ENCODE assay signal across 20 cellular contexts in genomic region chr3:184596233-184596632, GRCh38. TPM values are rescaled to one million over a fixed set of nuclear protein-coding genes. Genes with fewer than 3 reads are reported as not detected.
DNase-seq lines count a peak whose midpoint lies in the region; ATAC-seq, FAIRE-seq and TF ChIP-seq lines count a peak whose summit lies in the region.
"Had no signal": no experiment of that assay in that cellular context is flagged by ENCODE, and none has a peak within 500 bp of the region (broad histone marks: within the 10 kb centered on the region; RNA-seq: fewer than 3 reads in every experiment).

No MANE protein-coding gene starts in this region.

- H3K36me3 ChIP-seq in GM23338 (ENCODE audit: insufficient read depth) (no peaks in the 10 kb centered on the region), H1 (ENCODE audit: control insufficient read depth in 2 of 4, insufficient read depth in 4 of 4, low read length in 3 of 4) (no peaks in the 10 kb centered on the region), neuronal stem cell (replicated peaks in 1 of 2; ENCODE audit: control insufficient read depth in 2 of 2, insufficient read depth in 2 of 2, low read length in 2 of 2) (no peaks in the 10 kb centered on the region)
- H3K36me3 ChIP-seq: BE2C had no signal

- no peak overlapping the region for H4K91ac ChIP-seq in H1 (replicated peaks; ENCODE audit: insufficient read length, low read length)
- no peak overlapping the region for H4K91ac ChIP-seq in neuronal stem cell (ENCODE audit: low read depth, low read length, poor library complexity)

- 0 out of 2 replicates have a peak overlapping the region, but pooled peaks have one; percentile 29 for H2BK5ac ChIP-seq in H1 (ENCODE audit: low read depth, low read length)
- no peak overlapping the region for H2BK5ac ChIP-seq in neuronal stem cell (ENCODE audit: low read length)

- no peak for TF ChIP-seq RAD21 in H1 (IDR thresholded peaks at IDR 0.05 in 1 of 2, conservative IDR thresholded peaks at IDR 0.05 in 1 of 2; ENCODE audit: low read depth in 2 of 2, low read length in 2 of 2)

- H3K4ac ChIP-seq in H1 (replicated peaks; ENCODE audit: insufficient read length, low read depth, low read length) (peak overlapping the region; percentile 57), neuronal stem cell (ENCODE audit: low read length) (no peak overlapping the region)

- H3K9ac ChIP-seq in H1 (replicated peaks in 1 of 4; ENCODE audit: extremely low read depth in 1 of 4, low read depth in 3 of 4, low read length in 3 of 4), result no peak overlapping the region
- no peak overlapping the region for H3K9ac ChIP-seq in neuronal stem cell (ENCODE audit: low read depth, low read length, poor library complexity)

- H3K9me2 ChIP-seq in GM23338 (ENCODE audit: insufficient read depth), result no peaks in the 10 kb centered on the region

- H3K27ac ChIP-seq in GM23338 (ENCODE audit: low read depth) (no peak overlapping the region), H1 (ENCODE audit: low read depth, low read length) (no peak overlapping the region), neuronal stem cell (replicated peaks; ENCODE audit: low read length) (no peak overlapping the region)

- H3K4me2 ChIP-seq in GM23338, result peak overlapping the region; percentile 67
- no peak overlapping the region for H3K4me2 ChIP-seq in H1 (ENCODE audit: insufficient read depth in 1 of 2, low read depth in 2 of 2, low read length in 2 of 2)
- H3K4me2 ChIP-seq in neuronal stem cell (ENCODE audit: insufficient read depth, low read length, poor library complexity, severe bottlenecking), result no peak overlapping the region

- POLR2A ChIA-PET in H1 (lab: Charles Lee; ENCODE audit: partially characterized antibody), result interaction anchor here (1.9 kb wide), 1 partner anchor 13 kb away, joined by 7 read pairs; no protein-coding TSS in a partner anchor

- H3K18ac ChIP-seq in H1 (ENCODE audit: extremely low read depth, low read length) (no peak overlapping the region), neuronal stem cell (ENCODE audit: low read length) (peak overlapping the region; percentile 66)

- ATAC-seq in GM23338 (no peak), GM18502 (IDR thresholded peaks at IDR 0.05; ENCODE audit: poor library complexity, unreplicated experiment) (no peak)
- ATAC-seq: HepG2 had no signal

- H4K20me1 ChIP-seq in GM23338 (replicated peaks; ENCODE audit: insufficient read depth) (0 out of 2 replicates have a peak, but pooled peaks cover 6% of the 10 kb centered on the region), H1 (replicated peaks in 1 of 2; ENCODE audit: control insufficient read depth in 1 of 2, insufficient read depth in 2 of 2, low read length in 2 of 2) (peaks cover 2 to 4% of the 10 kb centered on the region in 2 experiments)

- CTCF ChIA-PET in H1 (lab: Charles Lee; ENCODE audit: partially characterized antibody), result interaction anchor here (1.0 kb wide), 1 partner anchor 37 kb away, joined by 3 read pairs; no protein-coding TSS in a partner anchor

- DNase-seq in GM23338 (ENCODE audit: low spot score) (no peak), H1 (ENCODE audit: low read depth in 1 of 2, low spot score in 2 of 2) (no peak), mesothelial cell of epicardium (ENCODE audit: low spot score in 2 of 2, unreplicated experiment in 2 of 2) (no peak), neuronal stem cell (ENCODE audit: low spot score) (no peak), DMS53 (lab: John Stamatoyannopoulos, UW) (no peak), glomerular visceral epithelial cell (ENCODE audit: extremely low spot score) (no peak), NCI-H226 (no peak)
- DNase-seq: ACHN; BE2C; CD4-positive, alpha-beta memory T cell; DMS153; GF-D8; HCEC 1CT; KG1 had no signal

- no peaks in the 10 kb centered on the region for H3K79me2 ChIP-seq in GM23338 (replicated peaks; ENCODE audit: insufficient read depth)
- H3K79me2 ChIP-seq in H1 (ENCODE audit: control insufficient read depth in 1 of 2, insufficient read depth in 2 of 2, low read length in 2 of 2), result no peaks in the 10 kb centered on the region

- WGBS in H1 (ENCODE audit: extremely low coverage in 1 of 2, insufficient coverage in 1 of 2, insufficient read length in 1 of 2, insufficient replicate concordance in 2 of 2, low coverage in 1 of 2, low lambda C conversion rate in 2 of 2, missing lambda C conversion rate in 1 of 2), 2 experiments, result 82% methylated on average over 5 of the region's 5 CpGs; no CpG with 5 or more reads in 1 of the 2 experiments
- WGBS in neuronal stem cell (ENCODE audit: extremely low coverage in 2 of 2, insufficient read length in 2 of 2, insufficient replicate concordance in 1 of 2), 2 donors, result no CpG with 5 or more reads among the region's 5 CpGs

- TF ChIP-seq CTCF in GM23338 (conservative IDR thresholded peaks at IDR 0.05; ENCODE audit: low read depth in 2 of 2) (no peak), H1 (IDR thresholded peaks at IDR 0.05; ENCODE audit: control extremely low read depth in 1 of 3, insufficient read depth in 1 of 3, low read depth in 1 of 3, low read length in 3 of 3) (no peak), mesothelial cell of epicardium (IDR thresholded peaks at IDR 0.05; ENCODE audit: unreplicated experiment) (no peak)

- no peak overlapping the region for H3K4me3 Mint-ChIP-seq in GM23338
- H3K4me3 Mint-ChIP-seq in mesothelial cell of epicardium, result no peak overlapping the region
- H3K4me3 Mint-ChIP-seq: CD14-positive monocyte; CD4-positive, alpha-beta memory T cell had no signal

- H3K27me3 ChIP-seq in GM23338 (ENCODE audit: insufficient read depth), result peaks cover 71% of the 10 kb centered on the region
- H3K27me3 ChIP-seq in H1 (replicated peaks in 1 of 4; ENCODE audit: control insufficient read depth in 3 of 4, extremely low read depth in 1 of 4, insufficient read depth in 3 of 4, low read length in 3 of 4), result peaks cover 12 to 42% (median 38%) of the 10 kb centered on the region in 4 experiments
- peaks cover 0 to 27% (median 6%) of the 10 kb centered on the region in 3 experiments for H3K27me3 ChIP-seq in neuronal stem cell (ENCODE audit: control insufficient read depth in 3 of 3, insufficient read depth in 3 of 3, low read depth in 1 of 3, low read length in 3 of 3)
- H3K27me3 ChIP-seq: BE2C had no signal

- H3K79me1 ChIP-seq in H1 (ENCODE audit: low read depth, low read length) (no peaks in the 10 kb centered on the region), neuronal stem cell (ENCODE audit: low read depth, low read length) (no peaks in the 10 kb centered on the region)

- no peaks in the 10 kb centered on the region for H3K23me2 ChIP-seq in H1 (ENCODE audit: low read depth, low read length)

- H2BK15ac ChIP-seq in H1 (ENCODE audit: low read length) (no peak overlapping the region), neuronal stem cell (ENCODE audit: low read length) (no peak overlapping the region)

- no peak overlapping the region for H3K56ac ChIP-seq in H1 (replicated peaks; ENCODE audit: insufficient read length, low read depth, low read length)

- no peaks in the 10 kb centered on the region for H3K9me3 ChIP-seq in H1 (ENCODE audit: insufficient read depth in 2 of 2, low read depth in 1 of 2, low read length in 1 of 2)
- H3K9me3 ChIP-seq in neuronal stem cell (replicated peaks in 1 of 2; ENCODE audit: control insufficient read depth in 2 of 2, insufficient read depth in 1 of 2, low read depth in 1 of 2, low read length in 2 of 2), result no peaks in the 10 kb centered on the region
- H3K9me3 ChIP-seq: BE2C had no signal

- H3K23ac ChIP-seq in H1 (ENCODE audit: insufficient read length), result no peak overlapping the region
- H3K23ac ChIP-seq in neuronal stem cell (ENCODE audit: low read depth, low read length, poor library complexity), result no peak overlapping the region

- H2BK12ac ChIP-seq in H1 (ENCODE audit: low read depth, low read length) (peak overlapping the region; percentile 88; the same call in 1 of the 2 replicates), neuronal stem cell (ENCODE audit: low read length) (peak overlapping the region; percentile 48)

- H3K4me3 ChIP-seq in GM23338 (no peak overlapping the region), H1 (ENCODE audit: extremely low read depth in 1 of 4, insufficient read depth in 2 of 4, low read depth in 3 of 4, low read length in 4 of 4) (no peak overlapping the region), neuronal stem cell (ENCODE audit: low read length in 2 of 2) (no peak overlapping the region)

- H3K27ac Mint-ChIP-seq in GM23338 (no peak overlapping the region), mesothelial cell of epicardium (peak overlapping the region; percentile 96)
- H3K27ac Mint-ChIP-seq: CD14-positive monocyte; CD4-positive, alpha-beta memory T cell had no signal

- no peak for FAIRE-seq in H1 (lab: Jason Lieb, UNC)
- FAIRE-seq: A204.1, GM19239, H54, HepG2 had no signal

- no peak for TF ChIP-seq EP300 in H1 (IDR thresholded peaks at IDR 0.05; ENCODE audit: borderline replicate concordance in 1 of 2, low read depth in 2 of 2, low read length in 2 of 2)

- H3K9me3 Mint-ChIP-seq in GM23338 (no peaks in the 10 kb centered on the region; the same call in 2 of the 3 replicates), mesothelial cell of epicardium (no peaks in the 10 kb centered on the region)

- H4K8ac ChIP-seq in H1 (ENCODE audit: extremely low read depth, insufficient read depth, low read length), result 0 out of 2 replicates have a peak overlapping the region, but pooled peaks have one; percentile 11
- H4K8ac ChIP-seq in neuronal stem cell (ENCODE audit: low read depth, low read length), result no peak overlapping the region

- no peak for TF ChIP-seq POLR2A in H1 (IDR thresholded peaks at IDR 0.05; ENCODE audit: control extremely low read depth in 1 of 2, low read depth in 2 of 2, low read length in 2 of 2)

- H3K4me1 Mint-ChIP-seq in GM23338 (peaks cover 45% of the 10 kb centered on the region), mesothelial cell of epicardium (peaks cover 83% of the 10 kb centered on the region)

- no peak overlapping the region for H4K5ac ChIP-seq in H1 (ENCODE audit: insufficient read length, low read depth, low read length)

- no peaks in the 10 kb centered on the region for H3F3A ChIP-seq in GM23338 (replicated peaks; ENCODE audit: low read depth)

- H3K4me1 ChIP-seq in GM23338 (ENCODE audit: insufficient read depth) (peaks cover 38% of the 10 kb centered on the region), H1 (replicated peaks in 1 of 4; ENCODE audit: control insufficient read depth in 3 of 4, insufficient read depth in 4 of 4, low read length in 3 of 4) (peaks cover 4 to 40% (median 15%) of the 10 kb centered on the region in 4 experiments), neuronal stem cell (ENCODE audit: control insufficient read depth in 2 of 2, insufficient read depth in 1 of 2, low read depth in 1 of 2, low read length in 2 of 2) (peaks cover 31 to 34% of the 10 kb centered on the region in 2 donors)

- H3K36me3 Mint-ChIP-seq in GM23338 (ENCODE audit: low read depth), result no peaks in the 10 kb centered on the region
- no peaks in the 10 kb centered on the region for H3K36me3 Mint-ChIP-seq in mesothelial cell of epicardium
- H3K36me3 Mint-ChIP-seq: CD14-positive monocyte; CD4-positive, alpha-beta memory T cell had no signal

- H2AFZ ChIP-seq in GM23338 (no peak overlapping the region), H1 (ENCODE audit: low read length) (no peak overlapping the region), neuronal stem cell (ENCODE audit: low read length) (no peak overlapping the region)

- H3K14ac ChIP-seq in H1 (ENCODE audit: insufficient read length) (no peak overlapping the region), neuronal stem cell (ENCODE audit: low read length) (no peak overlapping the region)

- no peak overlapping the region for H2BK120ac ChIP-seq in H1 (replicated peaks; ENCODE audit: low read depth, low read length)
- no peak overlapping the region for H2BK120ac ChIP-seq in neuronal stem cell (ENCODE audit: low read depth, low read length)

- H3K27me3 Mint-ChIP-seq in GM23338 (ENCODE audit: insufficient read depth, low read depth, poor library complexity) (peaks cover 52% of the 10 kb centered on the region), mesothelial cell of epicardium (ENCODE audit: low read depth) (no peaks in the 10 kb centered on the region)

- no peak overlapping the region; the same call in 1 of the 2 replicates for H2AK5ac ChIP-seq in H1 (ENCODE audit: low read depth, low read length)
- H2AK5ac ChIP-seq in neuronal stem cell (ENCODE audit: low read depth, low read length), result peak overlapping the region; percentile 49

- no peak overlapping the region for H2BK20ac ChIP-seq in H1 (ENCODE audit: low read length)

RNA-seq across cellular contexts. Expression of gene EPHB3, which starts 34.6 kb away (rescaled TPM):
- 1.0 and 2.0 TPM in 2 replicates for total RNA-seq in GM23338 (2014; rRNA removed; shearing (Covaris generic))
- polyA plus RNA-seq in GM23338 (2016; fragmentation: Nextera tagmentation; extraction: Ambion mirVana), result 0.54 and 0.57 TPM in 2 replicates
- 0.80 and 0.91 TPM in 2 replicates for total RNA-seq in H1 (2021; fragmentation: NEBNext Ultra II Directional; extraction: Animal tissue kit (Norgen Biotek cat#: 25700))
- 0.41 and 0.82 TPM in 2 replicates for polyA plus RNA-seq in H1 (2011; rRNA removed)
- polyA plus RNA-seq in H1 (2011; cell fraction: cytosol; rRNA removed), result 0.61 TPM
- polyA plus RNA-seq in H1 (2011; cell fraction: nucleus; rRNA removed), result 1.5 TPM
- polyA plus RNA-seq in H1 (2012, experiment 1 of 2), result 0.83 to 1.3 TPM (median 1.0 TPM) in 4 replicates
- polyA plus RNA-seq in H1 (2012, experiment 2 of 2), result 1.2 TPM
- polyA plus RNA-seq in H1 (2013, experiment 1 of 2), result 0.55 TPM
- 0.46 TPM for polyA plus RNA-seq in H1 (2013, experiment 2 of 2)
- polyA minus RNA-seq in H1 (2011; rRNA and poly(A)+ RNA removed), result 0.78 and 1.8 TPM in 2 replicates
- polyA minus RNA-seq in H1 (2011; cell fraction: cytosol; rRNA and poly(A)+ RNA removed), result 1.8 TPM
- polyA minus RNA-seq in H1 (2011; cell fraction: nucleus; rRNA and poly(A)+ RNA removed), result 0.40 TPM
- total RNA-seq in mesothelial cell of epicardium, result 98.9 to 115 TPM (median 106 TPM) in 3 replicates
- polyA plus RNA-seq in neuronal stem cell (2013, experiment 1 of 2), result 3.8 TPM
- polyA plus RNA-seq in neuronal stem cell (2013, experiment 2 of 2), result 4.3 TPM
- total RNA-seq: HepG2 had no signal

Comparison
In these comparisons a context has a peak if more than half of its experiments do, and no peak if none do; other contexts are left out.
1. RNA of gene EPHB3, which starts 34.6 kb away (total RNA-seq): 98.9 to 115 TPM in mesothelial cell of epicardium; 1.0 to 2.0 TPM in GM23338 and 0.80 to 0.91 TPM in H1; every median in the first group is over 10 times any median in the second.